ENCODE assay signal across 10 cellular contexts in genomic region chr1:210464519-210465039, GRCh38.
DNase-seq lines count a peak whose midpoint lies in the region; ATAC-seq and TF ChIP-seq lines count a peak whose summit lies in the region.
"Had no signal": no experiment of that assay in that cellular context is flagged by ENCODE, and none has a peak within 500 bp of the region (broad histone marks: within the 10 kb centered on the region; RNA-seq: fewer than 3 reads in every experiment).

No MANE protein-coding gene starts in this region.

- peaks cover 3% of the 10 kb centered on the region in 2 experiments for H3K4me1 ChIP-seq in trophoblast cell (ENCODE audit: control insufficient read depth in 1 of 2, insufficient read depth in 2 of 2, low read length in 2 of 2)
- no peaks in the 10 kb centered on the region for H3K4me1 ChIP-seq in gastrocnemius medialis
- H3K4me1 ChIP-seq: ascending aorta, gastroesophageal sphincter had no signal

- no peak overlapping the region for H2AK5ac ChIP-seq in trophoblast cell (ENCODE audit: low read length)

- peak; percentile 26 for DNase-seq in activated CD4-positive, alpha-beta T cell treated with anti-CD3 and anti-CD28 coated beads for 48 hours
- DNase-seq in activated CD4-positive, alpha-beta T cell treated with anti-CD3 and anti-CD28 coated beads, Interleukin-2, amount 10 ng/mL, durations not matched to agents 24 days and 14 days: no peak
- no peak for DNase-seq in activated CD8-positive, alpha-beta T cell treated with anti-CD3 and anti-CD28 coated beads, Interleukin-2, amount 10 ng/mL, durations not matched to agents 7 days and 5 days
- DNase-seq in trophoblast cell (peak; percentile 58 to 69), gastrocnemius medialis (no peak), iPS-NIHi7 (ENCODE audit: extremely low spot score) (no peak), NCI-H2171 (lab: John Stamatoyannopoulos, UW) (no peak)

- H4K91ac ChIP-seq in trophoblast cell (ENCODE audit: low read depth, low read length): no peak overlapping the region

- H3K9me3 ChIP-seq in trophoblast cell (ENCODE audit: insufficient read depth, low read depth, low read length) (no peaks in the 10 kb centered on the region), gastrocnemius medialis (no peaks in the 10 kb centered on the region)
- H3K9me3 ChIP-seq: ascending aorta, gastroesophageal sphincter had no signal

- no peak overlapping the region for H2BK5ac ChIP-seq in trophoblast cell (ENCODE audit: low read depth, low read length, poor library complexity)

- H3K27me3 Mint-ChIP-seq in activated CD4-positive, alpha-beta T cell treated with anti-CD3 and anti-CD28 coated beads, Interleukin-2, amount 10 ng/mL, durations not matched to agents 24 days and 14 days: peaks cover 7% of the 10 kb centered on the region
- peaks cover 2% of the 10 kb centered on the region for H3K27me3 Mint-ChIP-seq in activated CD8-positive, alpha-beta T cell treated with anti-CD3 and anti-CD28 coated beads, Interleukin-2, amount 10 ng/mL, durations not matched to agents 7 days and 5 days (ENCODE audit: low read depth)

- H3K18ac ChIP-seq in trophoblast cell (ENCODE audit: low read length): no peak overlapping the region

- POLR2A ChIA-PET in activated CD8-positive, alpha-beta T cell treated with anti-CD3 and anti-CD28 coated beads, Interleukin-2, amount 10 ng/mL, durations not matched to agents 7 days and 5 days (lab: Charles Lee): no interaction called here

- in situ Hi-C loops in gastrocnemius medialis (cut with MboI; ENCODE audit: low sequenced_read_pairs in 4 of 4): no loop called here

- no peak overlapping the region for H3K14ac ChIP-seq in trophoblast cell (ENCODE audit: low read length)

- H4K8ac ChIP-seq in trophoblast cell (ENCODE audit: low read depth, low read length): no peak overlapping the region

- H3K4me3 ChIP-seq in trophoblast cell (ENCODE audit: low read depth, low read length): no peak overlapping the region
- H3K4me3 ChIP-seq in gastrocnemius medialis: no peak overlapping the region
- H3K4me3 ChIP-seq: ascending aorta, gastroesophageal sphincter had no signal

- no peak overlapping the region for H2BK120ac ChIP-seq in trophoblast cell (ENCODE audit: insufficient read depth, low read length, poor library complexity)

- no peak for TF ChIP-seq POLR2A in gastrocnemius medialis (IDR thresholded peaks at IDR 0.05)

- no peak overlapping the region for H3K4ac ChIP-seq in trophoblast cell (ENCODE audit: low read depth, low read length)

- H3K79me1 ChIP-seq in trophoblast cell (ENCODE audit: low read length): no peaks in the 10 kb centered on the region

- H3K4me2 ChIP-seq in trophoblast cell (ENCODE audit: low read length): no peak overlapping the region

- intact Hi-C loops in activated CD4-positive, alpha-beta T cell treated with anti-CD3 and anti-CD28 coated beads, Interleukin-2, amount 10 ng/mL, durations not matched to agents 24 days and 14 days (cut with micrococcal nuclease): loop anchor here (1.0 kb wide), 2 partner anchors 18 to 670 kb away; partner anchors contain the start of gene KCNH1
- intact Hi-C loops in gastrocnemius medialis (cut with DNase I; ENCODE audit: low total_unique reads): no loop called here

- no peaks in the 10 kb centered on the region for H3K36me3 ChIP-seq in trophoblast cell (ENCODE audit: control insufficient read depth in 1 of 2, insufficient read depth in 2 of 2, low read length in 2 of 2)
- H3K36me3 ChIP-seq in gastrocnemius medialis: no peaks in the 10 kb centered on the region
- H3K36me3 ChIP-seq: ascending aorta had no signal

- H3K27ac Mint-ChIP-seq in activated CD4-positive, alpha-beta T cell treated with anti-CD3 and anti-CD28 coated beads, Interleukin-2, amount 10 ng/mL, durations not matched to agents 24 days and 14 days: no peak overlapping the region
- H3K27ac Mint-ChIP-seq in activated CD8-positive, alpha-beta T cell treated with anti-CD3 and anti-CD28 coated beads, Interleukin-2, amount 10 ng/mL, durations not matched to agents 7 days and 5 days: no peak overlapping the region

- H3K27me3 ChIP-seq in trophoblast cell (ENCODE audit: insufficient read depth, low read length) (no peaks in the 10 kb centered on the region), gastrocnemius medialis (no peaks in the 10 kb centered on the region)
- H3K27me3 ChIP-seq: ascending aorta, gastroesophageal sphincter had no signal

- H2AFZ ChIP-seq in trophoblast cell (ENCODE audit: insufficient read depth, low read length, poor library complexity): no peak overlapping the region

- peak; percentile 84 for ATAC-seq in HG03565 (IDR thresholded peaks at IDR 0.05; ENCODE audit: unreplicated experiment)
- ATAC-seq in activated CD8-positive, alpha-beta T cell treated with anti-CD3 and anti-CD28 coated beads, Interleukin-2, amount 10 ng/mL, durations not matched to agents 7 days and 5 days: peak; percentile 71
- ATAC-seq in gastrocnemius medialis: no peak
- ATAC-seq: gastroesophageal sphincter had no signal

- peaks cover 4% of the 10 kb centered on the region for H3K9me3 Mint-ChIP-seq in activated CD4-positive, alpha-beta T cell treated with anti-CD3 and anti-CD28 coated beads, Interleukin-2, amount 10 ng/mL, durations not matched to agents 24 days and 14 days
- H3K9me3 Mint-ChIP-seq in activated CD8-positive, alpha-beta T cell treated with anti-CD3 and anti-CD28 coated beads, Interleukin-2, amount 10 ng/mL, durations not matched to agents 7 days and 5 days (ENCODE audit: insufficient read depth): no peaks in the 10 kb centered on the region

- H3K27ac ChIP-seq in trophoblast cell (ENCODE audit: low read depth, low read length): no peak overlapping the region
- H3K27ac ChIP-seq in gastrocnemius medialis: no peak overlapping the region
- H3K27ac ChIP-seq: ascending aorta, gastroesophageal sphincter had no signal

- H3K36me3 Mint-ChIP-seq in activated CD4-positive, alpha-beta T cell treated with anti-CD3 and anti-CD28 coated beads, Interleukin-2, amount 10 ng/mL, durations not matched to agents 24 days and 14 days (ENCODE audit: low read depth): no peaks in the 10 kb centered on the region
- H3K36me3 Mint-ChIP-seq in activated CD8-positive, alpha-beta T cell treated with anti-CD3 and anti-CD28 coated beads, Interleukin-2, amount 10 ng/mL, durations not matched to agents 7 days and 5 days (ENCODE audit: low read depth): no peaks in the 10 kb centered on the region

- H3K4me3 Mint-ChIP-seq in activated CD4-positive, alpha-beta T cell treated with anti-CD3 and anti-CD28 coated beads, Interleukin-2, amount 10 ng/mL, durations not matched to agents 24 days and 14 days: no peak overlapping the region
- no peak overlapping the region for H3K4me3 Mint-ChIP-seq in activated CD8-positive, alpha-beta T cell treated with anti-CD3 and anti-CD28 coated beads, Interleukin-2, amount 10 ng/mL, durations not matched to agents 7 days and 5 days

- H2BK12ac ChIP-seq in trophoblast cell (ENCODE audit: low read length): no peak overlapping the region

- no peak overlapping the region for H4K12ac ChIP-seq in trophoblast cell (ENCODE audit: low read depth, low read length)

- H3K4me1 Mint-ChIP-seq in activated CD4-positive, alpha-beta T cell treated with anti-CD3 and anti-CD28 coated beads, Interleukin-2, amount 10 ng/mL, durations not matched to agents 24 days and 14 days: peaks cover 12% of the 10 kb centered on the region
- H3K4me1 Mint-ChIP-seq in activated CD8-positive, alpha-beta T cell treated with anti-CD3 and anti-CD28 coated beads, Interleukin-2, amount 10 ng/mL, durations not matched to agents 7 days and 5 days (ENCODE audit: low read depth): peaks cover 18% of the 10 kb centered on the region

- no peaks in the 10 kb centered on the region for H3K79me2 ChIP-seq in trophoblast cell (ENCODE audit: control insufficient read depth, insufficient read depth, low read length, poor library complexity)

- no peak for TF ChIP-seq CTCF in gastrocnemius medialis (IDR thresholded peaks at IDR 0.05 in 4 of 5, conservative IDR thresholded peaks at IDR 0.05 in 1 of 5)

- no CpG with 5 or more reads among the region's 11 CpGs for WGBS in trophoblast cell (ENCODE audit: extremely low coverage, insufficient coverage, insufficient read length)

- CTCF ChIA-PET in activated CD8-positive, alpha-beta T cell treated with anti-CD3 and anti-CD28 coated beads, Interleukin-2, amount 10 ng/mL, durations not matched to agents 7 days and 5 days (lab: Charles Lee): no interaction called here

- no peak overlapping the region for H3K9ac ChIP-seq in trophoblast cell (ENCODE audit: low read length)

- H3K23ac ChIP-seq in trophoblast cell (ENCODE audit: low read length): no peak overlapping the region

Comparison
In these comparisons a context has a peak if more than half of its experiments do, and no peak if none do; other contexts are left out.
1. DNase-seq: peak in activated CD4-positive, alpha-beta T cell treated with anti-CD3 and anti-CD28 coated beads for 48 hours (single experiment) and trophoblast cell (2 of 2); none in activated CD4-positive, alpha-beta T cell treated with anti-CD3 and anti-CD28 coated beads, Interleukin-2, amount 10 ng/mL, durations not matched to agents 24 days and 14 days (single experiment), activated CD8-positive, alpha-beta T cell treated with anti-CD3 and anti-CD28 coated beads, Interleukin-2, amount 10 ng/mL, durations not matched to agents 7 days and 5 days (single experiment), gastrocnemius medialis (0 of 2), iPS-NIHi7 (single experiment) and NCI-H2171 (single experiment).
2. ATAC-seq: peak in HG03565 (single experiment) and activated CD8-positive, alpha-beta T cell treated with anti-CD3 and anti-CD28 coated beads, Interleukin-2, amount 10 ng/mL, durations not matched to agents 7 days and 5 days (single experiment); none in gastrocnemius medialis (0 of 2).